ENCODE assay signal across 8 cellular contexts in the genomic region with DNA sequence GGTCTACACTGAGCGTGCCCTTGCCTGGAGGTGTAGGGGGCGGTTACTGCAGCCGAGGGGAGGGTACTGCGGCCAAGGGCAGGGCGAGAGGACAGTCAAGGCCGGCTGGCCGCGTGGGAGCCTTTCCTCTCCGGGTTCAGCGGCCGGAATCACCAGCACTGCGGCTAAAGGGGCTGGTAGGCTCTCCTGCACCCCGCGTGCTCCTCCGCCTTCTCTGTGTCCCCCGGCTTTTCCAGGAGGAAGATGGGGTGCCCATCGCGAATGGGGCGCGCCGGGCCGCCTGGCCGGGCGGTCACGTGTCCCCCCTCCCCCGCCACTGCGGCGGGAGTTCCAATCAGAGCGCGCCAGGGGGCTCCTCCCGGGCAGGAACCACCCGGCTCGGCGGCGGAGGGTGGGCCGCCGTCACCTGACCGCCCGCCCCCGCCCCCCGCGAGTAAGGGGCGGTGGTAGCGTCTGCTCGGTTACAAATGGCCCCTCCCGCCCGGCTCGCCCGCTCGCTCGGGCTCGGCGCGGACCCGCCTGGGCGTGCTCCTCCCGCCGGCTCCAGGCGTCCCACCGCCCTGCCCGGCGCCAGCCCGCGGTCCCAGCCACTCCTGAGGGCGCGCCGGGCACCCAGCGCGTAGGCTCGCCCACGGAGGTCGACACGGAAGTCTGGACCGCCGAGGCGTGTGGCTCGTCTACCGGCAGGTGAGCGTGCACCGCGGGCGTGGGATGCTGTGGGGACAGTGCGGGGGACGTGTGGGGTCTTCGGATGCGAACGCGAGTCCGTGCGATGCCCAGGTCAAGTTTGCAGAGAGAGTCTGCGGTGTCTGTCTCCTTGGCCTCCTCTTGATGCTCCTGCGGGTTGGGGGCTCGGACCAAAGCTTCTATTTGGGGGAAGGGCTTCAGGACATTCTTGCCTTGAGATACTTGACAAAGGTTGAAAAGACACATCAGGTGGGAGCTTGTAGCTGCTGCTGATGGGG.
DNase-seq lines count a peak whose midpoint lies in the region; ATAC-seq and TF ChIP-seq lines count a peak whose summit lies in the region.

No MANE protein-coding gene starts in this region.

- H3K9me3 ChIP-seq in HUES48 (ENCODE audit: control insufficient read depth, insufficient read depth, low read length) (no peaks in the 10 kb centered on the region), WERI-Rb-1 (ENCODE audit: severe bottlenecking) (peaks cover 6% of the 10 kb centered on the region), gastroesophageal sphincter (no peaks in the 10 kb centered on the region), osteoblast (ENCODE audit: low read depth, low read length) (no peaks in the 10 kb centered on the region)

- H4K20me1 ChIP-seq in osteoblast (ENCODE audit: insufficient read depth, low read length), result no peaks in the 10 kb centered on the region

- WGBS in gastroesophageal sphincter (ENCODE audit: low coverage in 1 of 2), 2 donors, result 3% methylated on average over 16 of the region's 93 CpGs; no CpG with 5 or more reads in 1 of the 2 donors

- in situ Hi-C loops in ACHN (cut with HindIII; ENCODE audit: low pct_ligation_motif_present, low pct_unique_long_range_greater_than_20kb, low sequenced_read_pairs), result no loop called here

- peak overlapping the region; percentile 86 for H3K4me2 ChIP-seq in osteoblast (ENCODE audit: insufficient read depth, low read length)

- H3K27me3 ChIP-seq in HUES48 (ENCODE audit: control insufficient read depth, insufficient read depth, low read length), result peaks cover 64% of the 10 kb centered on the region
- H3K27me3 ChIP-seq in WERI-Rb-1 (ENCODE audit: insufficient read depth, low read depth, severe bottlenecking), result peaks cover 84% of the 10 kb centered on the region
- peaks cover 96% of the 10 kb centered on the region for H3K27me3 ChIP-seq in gastroesophageal sphincter
- peaks cover 43% of the 10 kb centered on the region for H3K27me3 ChIP-seq in osteoblast (ENCODE audit: insufficient read depth, low read length)

- peak; percentile 80 for DNase-seq in ACHN
- DNase-seq in WERI-Rb-1, result peak; percentile 56
- DNase-seq in osteoblast (ENCODE audit: insufficient read length, low spot score, missing footprints), result peak; percentile 95
- DNase-seq in mesenteric fat pad (ENCODE audit: low spot score), result no peak
- no peak for DNase-seq in AML-193 (lab: John Stamatoyannopoulos, UW)

- ATAC-seq in gastroesophageal sphincter, result peak; percentile 46

- peak overlapping the region; percentile 62 for H3K4me3 ChIP-seq in GM12875 (ENCODE audit: low read depth, low read length)
- H3K4me3 ChIP-seq in HUES48 (ENCODE audit: low read depth, low read length), result peak overlapping the region; percentile 83
- H3K4me3 ChIP-seq in WERI-Rb-1 (ENCODE audit: low read depth, low read length), result peak overlapping the region; percentile 54
- H3K4me3 ChIP-seq in gastroesophageal sphincter, result peak overlapping the region; percentile 23 to 61
- H3K4me3 ChIP-seq in osteoblast (ENCODE audit: insufficient read depth, low read length), result peak overlapping the region; percentile 81

- H3K4me1 ChIP-seq in HUES48 (ENCODE audit: control insufficient read depth, insufficient read depth, low read length) (peaks cover 29% of the 10 kb centered on the region), gastroesophageal sphincter (peaks cover 0 to 55% (median 40%) of the 10 kb centered on the region in 3 donors), osteoblast (ENCODE audit: insufficient read depth, low read length) (peaks cover 25% of the 10 kb centered on the region)

- no peak for TF ChIP-seq POLR2A in gastroesophageal sphincter (IDR thresholded peaks at IDR 0.05)

- peak overlapping the region; percentile 88 for H2AFZ ChIP-seq in osteoblast (ENCODE audit: low read length)

- H3K79me2 ChIP-seq in osteoblast (ENCODE audit: insufficient read depth, low read length), result peaks cover 34% of the 10 kb centered on the region

- peak overlapping the region; percentile 37; the same call in 1 of the 2 replicates for H3K9ac ChIP-seq in HUES48 (ENCODE audit: low read depth, low read length)

- H3K27ac ChIP-seq in HUES48 (ENCODE audit: low read depth, low read length) (no peak overlapping the region), WERI-Rb-1 (no peak overlapping the region), gastroesophageal sphincter (no peak overlapping the region), osteoblast (ENCODE audit: low read depth, low read length) (peak overlapping the region; percentile 37)

- TF ChIP-seq EP300 in gastroesophageal sphincter (IDR thresholded peaks at IDR 0.05), result no peak

- no peak for TF ChIP-seq CTCF in GM12875 (IDR thresholded peaks at IDR 0.05; ENCODE audit: borderline replicate concordance, insufficient read depth, low read depth, low read length)
- TF ChIP-seq CTCF in WERI-Rb-1 (IDR thresholded peaks at IDR 0.05; ENCODE audit: low read depth, low read length), result no peak
- no peak for TF ChIP-seq CTCF in gastroesophageal sphincter (IDR thresholded peaks at IDR 0.05)
- no peak for TF ChIP-seq CTCF in osteoblast (IDR thresholded peaks at IDR 0.05; ENCODE audit: extremely low read depth, low read depth, low read length)

- H3K36me3 ChIP-seq in HUES48 (ENCODE audit: control insufficient read depth, insufficient read depth, low read length) (no peaks in the 10 kb centered on the region), WERI-Rb-1 (no peaks in the 10 kb centered on the region), gastroesophageal sphincter (no peaks in the 10 kb centered on the region), osteoblast (ENCODE audit: insufficient read depth, low read length) (no peaks in the 10 kb centered on the region)

Comparison
In these comparisons a context has a peak if more than half of its experiments do, and no peak if none do; other contexts are left out.
1. DNase-seq: peak in ACHN (single experiment), WERI-Rb-1 (single experiment) and osteoblast (single experiment); none in mesenteric fat pad (single experiment) and AML-193 (0 of 2).
2. Peak in every context shown above with its lines, with median percentiles within 50 percentile points of each other: H3K4me3 ChIP-seq.